ENCODE assay signal across 22 cellular contexts in genomic region chr17:45102856-45103255, GRCh38. TPM values are rescaled to one million over a fixed set of nuclear protein-coding genes. Genes with fewer than 3 reads are reported as not detected.
DNase-seq lines count a peak whose midpoint lies in the region; ATAC-seq and TF ChIP-seq lines count a peak whose summit lies in the region.
"Had no signal": no experiment of that assay in that cellular context is flagged by ENCODE, and none has a peak within 500 bp of the region (broad histone marks: within the 10 kb centered on the region; RNA-seq: fewer than 3 reads in every experiment).

No MANE protein-coding gene starts in this region.

- intact Hi-C loops in right cardiac atrium (cut with DNase I) (no loop called here), Right ventricle myocardium inferior (cut with DNase I) (loop anchor here (2.0 to 10.0 kb wide), 2 partner anchors 30 to 328 kb away; partner anchors contain the start of gene PLCD3)

- H3K27me3 Mint-ChIP-seq in endothelial cell (ENCODE audit: unreplicated experiment) = peaks cover 6% of the 10 kb centered on the region
- no peaks in the 10 kb centered on the region for H3K27me3 Mint-ChIP-seq in nephron progenitor cell (ENCODE audit: low read depth, poor library complexity)
- H3K27me3 Mint-ChIP-seq in type B pancreatic cell = no peaks in the 10 kb centered on the region
- H3K27me3 Mint-ChIP-seq: activated CD4-positive, alpha-beta T cell treated with anti-CD3 and anti-CD28 coated beads, Interleukin-2, amount 10 ng/mL, durations not matched to agents 24 days and 14 days; activated CD8-positive, alpha-beta memory T cell treated with anti-CD3 and anti-CD28 coated beads, Interleukin-2, amount 10 ng/mL, durations not matched to agents 7 days and 5 days; activated naive CD8-positive, alpha-beta T cell treated with anti-CD3 and anti-CD28 coated beads, Interleukin-2, amount 10 ng/mL, durations not matched to agents 7 days and 5 days; naive B cell had no signal

- no peaks in the 10 kb centered on the region for H3K27me3 ChIP-seq in right cardiac atrium (ENCODE audit: control insufficient read depth, insufficient read depth)
- H3K27me3 ChIP-seq: brain microvascular endothelial cell had no signal

- H3K9me3 ChIP-seq in right cardiac atrium (ENCODE audit: control insufficient read depth, low read length) = no peaks in the 10 kb centered on the region
- H3K9me3 ChIP-seq: SK-N-SH had no signal

- H3K9me3 Mint-ChIP-seq in endothelial cell (ENCODE audit: unreplicated experiment) (no peaks in the 10 kb centered on the region), nephron progenitor cell (no peaks in the 10 kb centered on the region), type B pancreatic cell (no peaks in the 10 kb centered on the region)
- H3K9me3 Mint-ChIP-seq: activated CD4-positive, alpha-beta T cell treated with anti-CD3 and anti-CD28 coated beads, Interleukin-2, amount 10 ng/mL, durations not matched to agents 24 days and 14 days; activated naive CD8-positive, alpha-beta T cell treated with anti-CD3 and anti-CD28 coated beads, Interleukin-2, amount 10 ng/mL, durations not matched to agents 7 days and 5 days; naive B cell had no signal

- no peak for ATAC-seq in right cardiac atrium
- ATAC-seq in Right ventricle myocardium inferior = no peak
- ATAC-seq in HG03460 (IDR thresholded peaks at IDR 0.05; ENCODE audit: unreplicated experiment) = no peak
- ATAC-seq: activated CD8-positive, alpha-beta memory T cell treated with anti-CD3 and anti-CD28 coated beads, Interleukin-2, amount 10 ng/mL, durations not matched to agents 7 days and 5 days had no signal

- peaks cover 6% of the 10 kb centered on the region for H3K4me1 ChIP-seq in right cardiac atrium (ENCODE audit: control insufficient read depth, insufficient read depth, low read length)

- no peak overlapping the region for H3K4me3 ChIP-seq in right cardiac atrium (ENCODE audit: low read length)
- H3K4me3 ChIP-seq: coronary artery had no signal

- peak overlapping the region; percentile 67 for H3K27ac Mint-ChIP-seq in endothelial cell (ENCODE audit: unreplicated experiment)
- H3K27ac Mint-ChIP-seq in nephron progenitor cell = peak overlapping the region; percentile 90
- peak overlapping the region; percentile 88 for H3K27ac Mint-ChIP-seq in type B pancreatic cell
- H3K27ac Mint-ChIP-seq: activated CD4-positive, alpha-beta T cell treated with anti-CD3 and anti-CD28 coated beads, Interleukin-2, amount 10 ng/mL, durations not matched to agents 24 days and 14 days; activated CD8-positive, alpha-beta memory T cell treated with anti-CD3 and anti-CD28 coated beads, Interleukin-2, amount 10 ng/mL, durations not matched to agents 7 days and 5 days; activated naive CD8-positive, alpha-beta T cell treated with anti-CD3 and anti-CD28 coated beads, Interleukin-2, amount 10 ng/mL, durations not matched to agents 7 days and 5 days had no signal

- H3K36me3 Mint-ChIP-seq in endothelial cell (ENCODE audit: low read depth, unreplicated experiment) = peaks cover 47% of the 10 kb centered on the region
- H3K36me3 Mint-ChIP-seq in nephron progenitor cell (ENCODE audit: low read depth) = peaks cover 44% of the 10 kb centered on the region
- peaks cover 25% of the 10 kb centered on the region for H3K36me3 Mint-ChIP-seq in type B pancreatic cell

- DNase-seq in right cardiac atrium (peak in 1 of 3 donors; percentile 36), Right ventricle myocardium inferior (ENCODE audit: missing footprints) (no peak), endothelial cell (ENCODE audit: low spot score) (no peak), nephron progenitor cell (no peak), type B pancreatic cell (ENCODE audit: extremely low spot score, unreplicated experiment) (no peak), DMS114 treated with DMSO at 0.1 percent for 48 hours (lab: John Stamatoyannopoulos, UW; ENCODE audit: unreplicated experiment) (no peak), DMS 273 treated with DMSO at 0.1 percent for 48 hours (lab: John Stamatoyannopoulos, UW) (no peak)
- DNase-seq: ACHN; activated CD4-positive, alpha-beta T cell treated with anti-CD3 and anti-CD28 coated beads, Interleukin-2, amount 10 ng/mL, durations not matched to agents 24 days and 14 days; activated CD8-positive, alpha-beta memory T cell treated with anti-CD3 and anti-CD28 coated beads, Interleukin-2, amount 10 ng/mL, durations not matched to agents 7 days and 5 days; activated naive CD8-positive, alpha-beta T cell treated with anti-CD3 and anti-CD28 coated beads, Interleukin-2, amount 10 ng/mL, durations not matched to agents 7 days and 5 days; brain microvascular endothelial cell; Calu3; hippocampal formation; naive B cell; NCI-H1105; NCI-H2029 treated with DMSO at 0.1 percent for 48 hours; NCI-H345; SK-N-SH; T-helper 2 cell had no signal

- no peak for TF ChIP-seq CTCF in endothelial cell (IDR thresholded peaks at IDR 0.05; ENCODE audit: unreplicated experiment)
- TF ChIP-seq CTCF in nephron progenitor cell (IDR thresholded peaks at IDR 0.05) = no peak
- TF ChIP-seq CTCF in type B pancreatic cell (conservative IDR thresholded peaks at IDR 0.05) = no peak

- no peaks in the 10 kb centered on the region for H3K4me1 Mint-ChIP-seq in endothelial cell (ENCODE audit: unreplicated experiment)
- H3K4me1 Mint-ChIP-seq in nephron progenitor cell = peaks cover 12% of the 10 kb centered on the region
- peaks cover 17% of the 10 kb centered on the region for H3K4me1 Mint-ChIP-seq in type B pancreatic cell (ENCODE audit: unreplicated experiment)
- H3K4me1 Mint-ChIP-seq: activated CD8-positive, alpha-beta memory T cell treated with anti-CD3 and anti-CD28 coated beads, Interleukin-2, amount 10 ng/mL, durations not matched to agents 7 days and 5 days; activated naive CD8-positive, alpha-beta T cell treated with anti-CD3 and anti-CD28 coated beads, Interleukin-2, amount 10 ng/mL, durations not matched to agents 7 days and 5 days had no signal

- H3K4me3 Mint-ChIP-seq in endothelial cell (ENCODE audit: unreplicated experiment) = peak overlapping the region; percentile 4
- H3K4me3 Mint-ChIP-seq in nephron progenitor cell = no peak overlapping the region
- H3K4me3 Mint-ChIP-seq in type B pancreatic cell = peak overlapping the region; percentile 56
- H3K4me3 Mint-ChIP-seq: activated CD4-positive, alpha-beta T cell treated with anti-CD3 and anti-CD28 coated beads, Interleukin-2, amount 10 ng/mL, durations not matched to agents 24 days and 14 days; activated CD8-positive, alpha-beta memory T cell treated with anti-CD3 and anti-CD28 coated beads, Interleukin-2, amount 10 ng/mL, durations not matched to agents 7 days and 5 days; activated naive CD8-positive, alpha-beta T cell treated with anti-CD3 and anti-CD28 coated beads, Interleukin-2, amount 10 ng/mL, durations not matched to agents 7 days and 5 days; naive B cell had no signal

- H3K27ac ChIP-seq in right cardiac atrium (ENCODE audit: low read length) = peak overlapping the region; percentile 44
- H3K27ac ChIP-seq: brain microvascular endothelial cell had no signal

- 69% methylated on average over 9 of the region's 9 CpGs for WGBS in right cardiac atrium

RNA-seq across cellular contexts. Expression of gene PLCD3, which starts 29.5 kb away (rescaled TPM):
- 100 to 1,000 TPM in 3 of 4 donors, 10 to 100 TPM in 1; 94.2 to 164 (median 138) TPM for total RNA-seq in right cardiac atrium
- 100 TPM for polyA plus RNA-seq in right cardiac atrium
- total RNA-seq in Right ventricle myocardium inferior = 200 TPM
- total RNA-seq in endothelial cell (ENCODE audit: unreplicated experiment) = 9.7 TPM
- 45.8 and 56.1 TPM in 2 replicates for total RNA-seq in type B pancreatic cell (ENCODE audit: low replicate concordance)

RNA-seq across cellular contexts. Expression of gene ACBD4, which starts 32.6 kb away (rescaled TPM):
- total RNA-seq in right cardiac atrium = 10 to 100 TPM; 11.9 to 14.8 (median 12.6) TPM
- polyA plus RNA-seq in right cardiac atrium = 12.0 TPM
- 6.7 TPM for total RNA-seq in Right ventricle myocardium inferior
- 9.4 TPM for total RNA-seq in endothelial cell (ENCODE audit: unreplicated experiment)
- 9.8 and 11.5 TPM in 2 replicates for total RNA-seq in type B pancreatic cell (ENCODE audit: low replicate concordance)

RNA-seq across cellular contexts. Expression of gene NMT1, which starts 41.7 kb away (rescaled TPM):
- total RNA-seq in right cardiac atrium (100 to 1,000 TPM in 1 of 4 donors, 10 to 100 TPM in 3; 66.3 to 105 (median 72.2) TPM), Right ventricle myocardium inferior (96.0 TPM), endothelial cell (ENCODE audit: unreplicated experiment) (85.8 TPM), type B pancreatic cell (ENCODE audit: low replicate concordance) (97.0 and 98.8 TPM in 2 replicates)
- polyA plus RNA-seq in right cardiac atrium = 33.4 TPM

RNA-seq across cellular contexts. Expression of gene HEXIM1, which starts 45.4 kb away (rescaled TPM):
- total RNA-seq in right cardiac atrium = 10 to 100 TPM; 37.1 to 42.6 (median 40.6) TPM
- 21.2 TPM for polyA plus RNA-seq in right cardiac atrium
- total RNA-seq in Right ventricle myocardium inferior = 33.1 TPM
- 22.6 TPM for total RNA-seq in endothelial cell (ENCODE audit: unreplicated experiment)
- total RNA-seq in type B pancreatic cell (ENCODE audit: low replicate concordance) = 27.5 and 34.5 TPM in 2 replicates

RNA-seq across cellular contexts. Expression of gene DCAKD, which starts 51.4 kb away (rescaled TPM):
- 10 to 100 TPM; 36.3 to 40.2 (median 37.2) TPM for total RNA-seq in right cardiac atrium
- polyA plus RNA-seq in right cardiac atrium = 23.6 TPM
- 24.2 TPM for total RNA-seq in Right ventricle myocardium inferior
- 29.2 TPM for total RNA-seq in endothelial cell (ENCODE audit: unreplicated experiment)
- 40.3 and 57.5 TPM in 2 replicates for total RNA-seq in type B pancreatic cell (ENCODE audit: low replicate concordance)
